21 cellular contexts compared by ENCODE assay signal in genomic region chr1:99348375-99349132, GRCh38.
"Had no signal": no experiment of that assay in that cellular context is flagged by ENCODE, and none has a peak within 500 bp of the region (broad histone marks: within the 10 kb centered on the region; RNA-seq: fewer than 3 reads in every experiment).

No MANE protein-coding gene starts in this region.

- H3K4me1 Mint-ChIP-seq: memory B cell, T-helper 17 cell, WTC11 had no signal

- H3K4me1 ChIP-seq: esophagus squamous epithelium, foreskin keratinocyte, stomach, testis, upper lobe of right lung had no signal

- H3K9me3 ChIP-seq: esophagus squamous epithelium, ovary, stomach, testis, upper lobe of right lung had no signal

- H3K36me3 ChIP-seq: esophagus squamous epithelium, ovary, stomach, upper lobe of right lung had no signal

- H3K36me3 Mint-ChIP-seq: activated naive CD4-positive, alpha-beta T cell treated with anti-CD3 and anti-CD28 coated beads, Interleukin-2, amount 50 U/mL, for 72 hours; memory B cell; WTC11 had no signal

- H3K4me3 Mint-ChIP-seq: activated CD8-positive, alpha-beta T cell treated with anti-CD3 and anti-CD28 coated beads for 36 hours; memory B cell; T-helper 17 cell; WTC11 had no signal

- H3K27me3 ChIP-seq: esophagus squamous epithelium, foreskin keratinocyte, ovary, stomach, testis, upper lobe of right lung had no signal

- H3K27me3 Mint-ChIP-seq: activated CD8-positive, alpha-beta T cell treated with anti-CD3 and anti-CD28 coated beads for 36 hours; memory B cell had no signal

- H3K4me3 ChIP-seq: esophagus squamous epithelium, ovary, stomach, testis, upper lobe of right lung had no signal

- H3K27ac Mint-ChIP-seq: activated CD8-positive, alpha-beta T cell treated with anti-CD3 and anti-CD28 coated beads for 36 hours; memory B cell; T-helper 17 cell; WTC11 had no signal

- ATAC-seq: activated CD8-positive, alpha-beta T cell treated with anti-CD3 and anti-CD28 coated beads for 36 hours; activated naive CD4-positive, alpha-beta T cell treated with anti-CD3 and anti-CD28 coated beads, Interleukin-2, amount 50 U/mL, for 72 hours; foreskin keratinocyte; left ventricle myocardium superior; sciatic nerve; T-helper 17 cell; upper lobe of right lung; WTC11 had no signal

- DNase-seq: activated CD4-positive, alpha-beta T cell treated with anti-CD3 and anti-CD28 coated beads for 4 hours; activated CD8-positive, alpha-beta T cell treated with anti-CD3 and anti-CD28 coated beads for 36 hours; activated effector memory CD4-positive, alpha-beta T cell treated with anti-CD3 and anti-CD28 coated beads, Interleukin-2, amount 50 U/mL, for 16 hours; activated T-cell treated with anti-CD3 and anti-CD28 coated beads, Interleukin-2, amount 50 U/mL, for 48 hours; amniotic stem cell; cortex of kidney; effector CD8-positive, alpha-beta T cell; esophagus squamous epithelium; foreskin keratinocyte; kidney glomerular epithelial cell; left ventricle myocardium superior; ovary; stimulated activated CD4-positive, alpha-beta T cell treated with anti-CD3 and anti-CD28 coated beads, Interleukin-1b, Interleukin-23, amount 100 ng/mL, for 48 hours; stomach; T-helper 17 cell; testis; upper lobe of right lung had no signal

- H3K9me3 Mint-ChIP-seq: activated naive CD4-positive, alpha-beta T cell treated with anti-CD3 and anti-CD28 coated beads, Interleukin-2, amount 50 U/mL, for 72 hours; memory B cell had no signal

- H3K27ac ChIP-seq: esophagus squamous epithelium, foreskin keratinocyte, ovary, stomach, testis, upper lobe of right lung had no signal
